7 cellular contexts compared by ENCODE assay signal in the genomic region with DNA sequence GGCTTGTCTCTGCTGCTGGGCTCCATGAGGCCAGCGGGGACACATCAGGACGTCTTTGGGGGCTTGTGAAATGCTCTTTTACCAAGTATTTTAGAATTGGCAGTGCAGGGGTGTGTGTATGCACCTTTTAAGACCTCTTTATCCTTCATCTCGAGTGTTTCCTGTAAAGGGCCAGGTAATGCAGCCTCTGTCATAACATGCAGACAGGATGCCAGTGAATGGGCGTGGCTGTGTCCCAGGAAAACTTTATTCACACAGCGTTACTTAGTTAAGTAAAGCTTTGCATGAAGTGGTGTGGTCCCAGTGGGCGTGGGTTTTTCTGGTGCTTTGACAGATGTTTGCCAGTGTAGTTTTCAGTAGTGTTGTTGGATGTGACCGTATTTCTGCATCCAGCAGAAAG.
DNase-seq lines count a peak whose midpoint lies in the region; ATAC-seq and TF ChIP-seq lines count a peak whose summit lies in the region.
"Not testable (repeated sequence)": the region's sequence is repeated elsewhere in the genome, so short reads cannot be mapped to it uniquely, and the experiment has no call there.

No MANE protein-coding gene starts in this region.

- H3K27me3 ChIP-seq in CD4-positive, alpha-beta memory T cell (ENCODE audit: insufficient read depth, low read length); naive thymus-derived CD4-positive, alpha-beta T cell (ENCODE audit: control insufficient read depth in 2 of 2, insufficient read depth in 2 of 2, low read length in 2 of 2): not testable (repeated sequence)

- H3K27ac Mint-ChIP-seq in CD4-positive, alpha-beta memory T cell: peak overlapping the region in 6 of 7 donors; percentile 39 to 79 (median 62)
- H3K27ac Mint-ChIP-seq in T-helper 1 cell treated with Interleukin-12 subunit alpha and Interleukin-12 subunit beta and Interleukin-4 antibody, amounts not matched to agents 30 μg/mL and 1 μg/mL, for 36 hours: peak overlapping the region; percentile 70
- H3K27ac Mint-ChIP-seq in activated CD4-positive, alpha-beta T cell treated with anti-CD3 and anti-CD28 coated beads, Interleukin-2, amount 10 ng/mL, durations not matched to agents 7 days and 5 days: peak overlapping the region; percentile 72
- H3K27ac Mint-ChIP-seq in activated T-cell treated with anti-CD3 and anti-CD28 coated beads, Interleukin-2, amount 50 U/mL, for 24 hours: peak overlapping the region; percentile 28
- peak overlapping the region; percentile 60 to 63 for H3K27ac Mint-ChIP-seq in activated naive CD4-positive, alpha-beta T cell treated with anti-CD3 and anti-CD28 coated beads, Interleukin-2, amount 50 U/mL, for 72 hours
- peak overlapping the region; percentile 53 to 95 (median 89) for H3K27ac Mint-ChIP-seq in naive thymus-derived CD4-positive, alpha-beta T cell

- peak in 1 of 2 donors; percentile 38 for ATAC-seq in activated naive CD4-positive, alpha-beta T cell treated with anti-CD3 and anti-CD28 coated beads, Interleukin-2, amount 50 U/mL, for 72 hours
- ATAC-seq in naive thymus-derived CD4-positive, alpha-beta T cell: peak; percentile 55

- intact Hi-C loops in CD4-positive, alpha-beta memory T cell (cut with micrococcal nuclease); naive thymus-derived CD4-positive, alpha-beta T cell (cut with micrococcal nuclease): not testable (repeated sequence)

- not testable (repeated sequence) for H3K27me3 Mint-ChIP-seq in CD4-positive, alpha-beta memory T cell; T-helper 1 cell treated with Interleukin-12 subunit alpha and Interleukin-12 subunit beta and Interleukin-4 antibody, amounts not matched to agents 30 μg/mL and 1 μg/mL, for 36 hours (ENCODE audit: low read depth); activated CD4-positive, alpha-beta T cell treated with anti-CD3 and anti-CD28 coated beads, Interleukin-2, amount 10 ng/mL, durations not matched to agents 7 days and 5 days; activated T-cell treated with anti-CD3 and anti-CD28 coated beads, Interleukin-2, amount 50 U/mL, for 24 hours; naive thymus-derived CD4-positive, alpha-beta T cell

- H3K36me3 Mint-ChIP-seq in CD4-positive, alpha-beta memory T cell; activated CD4-positive, alpha-beta T cell treated with anti-CD3 and anti-CD28 coated beads, Interleukin-2, amount 10 ng/mL, durations not matched to agents 7 days and 5 days (ENCODE audit: low read depth): not testable (repeated sequence)
- peaks cover 51% of the 10 kb centered on the region for H3K36me3 Mint-ChIP-seq in T-helper 1 cell treated with Interleukin-12 subunit alpha and Interleukin-12 subunit beta and Interleukin-4 antibody, amounts not matched to agents 30 μg/mL and 1 μg/mL, for 36 hours (ENCODE audit: low read depth)
- H3K36me3 Mint-ChIP-seq in activated T-cell treated with anti-CD3 and anti-CD28 coated beads, Interleukin-2, amount 50 U/mL, for 24 hours (ENCODE audit: low read depth): peaks cover 80% of the 10 kb centered on the region
- H3K36me3 Mint-ChIP-seq in activated naive CD4-positive, alpha-beta T cell treated with anti-CD3 and anti-CD28 coated beads, Interleukin-2, amount 50 U/mL, for 72 hours: peaks cover 22 to 41% of the 10 kb centered on the region in 2 donors
- H3K36me3 Mint-ChIP-seq in naive thymus-derived CD4-positive, alpha-beta T cell: peaks cover 0 to 39% (median 24%) of the 10 kb centered on the region in 5 donors

- H3K36me3 ChIP-seq in CD4-positive, alpha-beta memory T cell (ENCODE audit: insufficient read depth, low read length); naive thymus-derived CD4-positive, alpha-beta T cell (ENCODE audit: control insufficient read depth in 2 of 3, insufficient read depth in 3 of 3, low read length in 3 of 3): not testable (repeated sequence)

- peak overlapping the region in 3 of 8 donors; percentile 18 to 48 (median 19) for H3K4me3 Mint-ChIP-seq in CD4-positive, alpha-beta memory T cell
- H3K4me3 Mint-ChIP-seq in T-helper 1 cell treated with Interleukin-12 subunit alpha and Interleukin-12 subunit beta and Interleukin-4 antibody, amounts not matched to agents 30 μg/mL and 1 μg/mL, for 36 hours; activated CD4-positive, alpha-beta T cell treated with anti-CD3 and anti-CD28 coated beads, Interleukin-2, amount 10 ng/mL, durations not matched to agents 7 days and 5 days; activated T-cell treated with anti-CD3 and anti-CD28 coated beads, Interleukin-2, amount 50 U/mL, for 24 hours: not testable (repeated sequence)
- peak overlapping the region in 8 of 10 donors; percentile 36 to 72 (median 54) for H3K4me3 Mint-ChIP-seq in naive thymus-derived CD4-positive, alpha-beta T cell

- not testable (repeated sequence) for H3K27ac ChIP-seq in CD4-positive, alpha-beta memory T cell (ENCODE audit: low read depth, low read length); naive thymus-derived CD4-positive, alpha-beta T cell (ENCODE audit: low read depth, low read length)

- DNase-seq in CD4-positive, alpha-beta memory T cell: peak in 1 of 5 donors; percentile 21
- DNase-seq in activated CD4-positive, alpha-beta T cell treated with anti-CD3 and anti-CD28 coated beads, Interleukin-2, amount 10 ng/mL, durations not matched to agents 7 days and 5 days: peak; percentile 31
- DNase-seq in activated T-cell treated with anti-CD3 and anti-CD28 coated beads, Interleukin-2, amount 50 U/mL, for 24 hours; activated naive CD4-positive, alpha-beta T cell treated with anti-CD3 and anti-CD28 coated beads, Interleukin-2, amount 50 U/mL, for 72 hours (ENCODE audit: low spot score in 2 of 2): not testable (repeated sequence)
- peak; percentile 68 for DNase-seq in epithelial cell of esophagus (ENCODE audit: low read depth)
- peak in 6 of 9 donors; percentile 17 to 58 (median 44) for DNase-seq in naive thymus-derived CD4-positive, alpha-beta T cell

- not testable (repeated sequence) for TF ChIP-seq CTCF in epithelial cell of esophagus (IDR thresholded peaks at IDR 0.05; ENCODE audit: insufficient read depth, low read depth, low read length, missing control alignments)

- H3K9me3 ChIP-seq in CD4-positive, alpha-beta memory T cell (ENCODE audit: control insufficient read depth in 1 of 2, low read length in 2 of 2); naive thymus-derived CD4-positive, alpha-beta T cell (ENCODE audit: control insufficient read depth in 2 of 3, low read length in 3 of 3): not testable (repeated sequence)

- H3K9me3 Mint-ChIP-seq in CD4-positive, alpha-beta memory T cell; T-helper 1 cell treated with Interleukin-12 subunit alpha and Interleukin-12 subunit beta and Interleukin-4 antibody, amounts not matched to agents 30 μg/mL and 1 μg/mL, for 36 hours; activated CD4-positive, alpha-beta T cell treated with anti-CD3 and anti-CD28 coated beads, Interleukin-2, amount 10 ng/mL, durations not matched to agents 7 days and 5 days; activated T-cell treated with anti-CD3 and anti-CD28 coated beads, Interleukin-2, amount 50 U/mL, for 24 hours; activated naive CD4-positive, alpha-beta T cell treated with anti-CD3 and anti-CD28 coated beads, Interleukin-2, amount 50 U/mL, for 72 hours; naive thymus-derived CD4-positive, alpha-beta T cell: not testable (repeated sequence)

- POLR2A ChIA-PET in CD4-positive, alpha-beta memory T cell (lab: Charles Lee; ENCODE audit: partially characterized antibody); activated CD4-positive, alpha-beta T cell treated with anti-CD3 and anti-CD28 coated beads, Interleukin-2, amount 10 ng/mL, durations not matched to agents 7 days and 5 days (lab: Charles Lee); naive thymus-derived CD4-positive, alpha-beta T cell (lab: Charles Lee): not testable (repeated sequence)

- H3K4me1 Mint-ChIP-seq in CD4-positive, alpha-beta memory T cell: peaks cover 10 to 38% (median 28%) of the 10 kb centered on the region in 4 donors
- peaks cover 35% of the 10 kb centered on the region for H3K4me1 Mint-ChIP-seq in T-helper 1 cell treated with Interleukin-12 subunit alpha and Interleukin-12 subunit beta and Interleukin-4 antibody, amounts not matched to agents 30 μg/mL and 1 μg/mL, for 36 hours (ENCODE audit: low read depth)
- H3K4me1 Mint-ChIP-seq in activated CD4-positive, alpha-beta T cell treated with anti-CD3 and anti-CD28 coated beads, Interleukin-2, amount 10 ng/mL, durations not matched to agents 7 days and 5 days: peaks cover 40% of the 10 kb centered on the region
- peaks cover 34% of the 10 kb centered on the region for H3K4me1 Mint-ChIP-seq in activated T-cell treated with anti-CD3 and anti-CD28 coated beads, Interleukin-2, amount 50 U/mL, for 24 hours (ENCODE audit: low read depth)
- H3K4me1 Mint-ChIP-seq in naive thymus-derived CD4-positive, alpha-beta T cell: peaks cover 25 to 55% (median 41%) of the 10 kb centered on the region in 7 donors

- not testable (repeated sequence) for H3K4me3 ChIP-seq in CD4-positive, alpha-beta memory T cell (ENCODE audit: low read length in 2 of 2); epithelial cell of esophagus (ENCODE audit: low read length); naive thymus-derived CD4-positive, alpha-beta T cell (ENCODE audit: low read length)

- CTCF ChIA-PET in CD4-positive, alpha-beta memory T cell (lab: Charles Lee; ENCODE audit: partially characterized antibody): interaction anchor here (1.2 kb wide), 1 partner anchor 26 kb away, joined by 5 read pairs; no protein-coding TSS in a partner anchor
- CTCF ChIA-PET in activated CD4-positive, alpha-beta T cell treated with anti-CD3 and anti-CD28 coated beads, Interleukin-2, amount 10 ng/mL, durations not matched to agents 7 days and 5 days (lab: Charles Lee); naive thymus-derived CD4-positive, alpha-beta T cell (lab: Charles Lee): not testable (repeated sequence)

- H3K4me1 ChIP-seq in CD4-positive, alpha-beta memory T cell (ENCODE audit: insufficient read depth, low read length): not testable (repeated sequence)
- H3K4me1 ChIP-seq in naive thymus-derived CD4-positive, alpha-beta T cell (ENCODE audit: control insufficient read depth in 2 of 2, insufficient read depth in 2 of 2, low read length in 2 of 2): peaks cover 0 to 19% of the 10 kb centered on the region in 2 donors

Comparison
In these comparisons a context has a peak if more than half of its experiments do, and no peak if none do; other contexts are left out.
1. H3K27ac Mint-ChIP-seq: peak in every context shown above with its lines; median percentile 89 in naive thymus-derived CD4-positive, alpha-beta T cell; 72 in activated CD4-positive, alpha-beta T cell treated with anti-CD3 and anti-CD28 coated beads, Interleukin-2, amount 10 ng/mL, durations not matched to agents 7 days and 5 days; 70 in T-helper 1 cell treated with Interleukin-12 subunit alpha and Interleukin-12 subunit beta and Interleukin-4 antibody, amounts not matched to agents 30 μg/mL and 1 μg/mL, for 36 hours; 62 in CD4-positive, alpha-beta memory T cell; 62 in activated naive CD4-positive, alpha-beta T cell treated with anti-CD3 and anti-CD28 coated beads, Interleukin-2, amount 50 U/mL, for 72 hours; 28 in activated T-cell treated with anti-CD3 and anti-CD28 coated beads, Interleukin-2, amount 50 U/mL, for 24 hours.